ENCODE assay signal across 8 cellular contexts in genomic region chr5:138241688-138242547, GRCh38. TPM values are rescaled to one million over a fixed set of nuclear protein-coding genes. Genes with fewer than 3 reads are reported as not detected.
DNase-seq lines count a peak whose midpoint lies in the region; ATAC-seq and TF ChIP-seq lines count a peak whose summit lies in the region.

No MANE protein-coding gene starts in this region.

- peak overlapping the region; percentile 75 for H3K4me2 ChIP-seq in fibroblast of lung (ENCODE audit: extremely low read depth, insufficient read depth, low read length)

- no peaks in the 10 kb centered on the region for H3K9me3 Mint-ChIP-seq in naive thymus-derived CD8-positive, alpha-beta T cell

- no peaks in the 10 kb centered on the region for H3K4me1 ChIP-seq in fibroblast of lung (ENCODE audit: control insufficient read depth, extremely low read depth, insufficient read depth, low read length)

- POLR2A ChIA-PET in naive thymus-derived CD8-positive, alpha-beta T cell (lab: Charles Lee), result interaction anchor here (1.4 kb wide), 1 partner anchor 29 kb away, joined by 3 read pairs; the partner anchor contains the start of gene CDC23

- ATAC-seq in T-helper 17 cell (peak; percentile 69), GM21528 (IDR thresholded peaks at IDR 0.05; ENCODE audit: low FRiP score, unreplicated experiment) (no peak), GM19351 (IDR thresholded peaks at IDR 0.05; ENCODE audit: unreplicated experiment) (no peak), GM18868 (IDR thresholded peaks at IDR 0.05; ENCODE audit: unreplicated experiment) (no peak)
- peak; percentile 72 to 82 for ATAC-seq in naive thymus-derived CD8-positive, alpha-beta T cell

- peaks cover 61% of the 10 kb centered on the region for H3K27me3 Mint-ChIP-seq in T-helper 17 cell
- peaks cover 30 to 58% (median 44%) of the 10 kb centered on the region in 5 donors for H3K27me3 Mint-ChIP-seq in naive thymus-derived CD8-positive, alpha-beta T cell

- H3K9me3 ChIP-seq in T-helper 17 cell (ENCODE audit: control insufficient read depth, low read length, poor library complexity, severe bottlenecking) (no peaks in the 10 kb centered on the region), fibroblast of lung (ENCODE audit: control insufficient read depth, insufficient read depth, low read depth, low read length) (no peaks in the 10 kb centered on the region)

- H3K27ac ChIP-seq in fibroblast of lung (ENCODE audit: insufficient read depth, low read length), result no peak overlapping the region

- peaks cover 14% of the 10 kb centered on the region for H3K4me1 Mint-ChIP-seq in T-helper 17 cell
- H3K4me1 Mint-ChIP-seq in naive thymus-derived CD8-positive, alpha-beta T cell, result peaks cover 9 to 14% (median 12%) of the 10 kb centered on the region in 4 donors

- DNase-seq in NCI-H146 (lab: John Stamatoyannopoulos, UW) (peak; percentile 26), NCI-H146 treated with DMSO at 0.1 percent for 48 hours (lab: John Stamatoyannopoulos, UW; ENCODE audit: unreplicated experiment) (no peak), T-helper 17 cell (peak in 1 of 3 donors; percentile 15), fibroblast of lung (ENCODE audit: low read depth in 2 of 2) (peak; percentile 23 to 32)
- peak in 3 of 10 donors; percentile 14 to 20 (median 19) for DNase-seq in naive thymus-derived CD8-positive, alpha-beta T cell

- H3K36me3 Mint-ChIP-seq in T-helper 17 cell (ENCODE audit: low read depth), result peaks cover 8% of the 10 kb centered on the region
- peaks cover 0 to 3% (median 0%) of the 10 kb centered on the region in 3 donors for H3K36me3 Mint-ChIP-seq in naive thymus-derived CD8-positive, alpha-beta T cell

- H3K9ac ChIP-seq in fibroblast of lung (ENCODE audit: insufficient read depth, low read length), result no peak overlapping the region

- peak overlapping the region; percentile 63 for H3K4me3 Mint-ChIP-seq in T-helper 17 cell
- H3K4me3 Mint-ChIP-seq in naive thymus-derived CD8-positive, alpha-beta T cell, result peak overlapping the region; percentile 39 to 83 (median 72)

- H3K36me3 ChIP-seq in fibroblast of lung (ENCODE audit: control insufficient read depth, insufficient read depth, low read length), result no peaks in the 10 kb centered on the region

- no peaks in the 10 kb centered on the region for H4K20me1 ChIP-seq in fibroblast of lung (ENCODE audit: control insufficient read depth, extremely low read depth, insufficient read depth, low read length)

- peak overlapping the region; percentile 19 to 56 (median 36) for H3K4me3 ChIP-seq in fibroblast of lung (replicated peaks in 1 of 4; ENCODE audit: control extremely low read depth in 1 of 4, insufficient read depth in 1 of 4, low read depth in 3 of 4, low read length in 4 of 4)

- no peak overlapping the region for H3K27ac Mint-ChIP-seq in T-helper 17 cell
- H3K27ac Mint-ChIP-seq in naive thymus-derived CD8-positive, alpha-beta T cell, result no peak overlapping the region

- H2AFZ ChIP-seq in fibroblast of lung (ENCODE audit: low read length), result peak overlapping the region; percentile 15

- no peaks in the 10 kb centered on the region for H3K79me2 ChIP-seq in fibroblast of lung (ENCODE audit: control insufficient read depth, insufficient read depth, low read length)

- no peak for TF ChIP-seq CTCF in fibroblast of lung (conservative IDR thresholded peaks at IDR 0.05 in 1 of 2, IDR thresholded peaks at IDR 0.05 in 1 of 2; ENCODE audit: low read depth in 1 of 2, low read length in 2 of 2)

- peaks cover 18% of the 10 kb centered on the region for H3K27me3 ChIP-seq in fibroblast of lung (ENCODE audit: control insufficient read depth, insufficient read depth, low read length)

RNA-seq across cellular contexts. Expression of gene CDC23, which starts 28.8 kb away (rescaled TPM):
- total RNA-seq in T-helper 17 cell (10 to 100 TPM; 12.4 to 18.2 TPM), fibroblast of lung (21.3 and 26.8 TPM in 2 replicates)
- 28.8 and 31.8 TPM in 2 replicates for polyA plus RNA-seq in fibroblast of lung
- 16.6 and 19.3 TPM in 2 replicates for polyA plus RNA-seq in fibroblast of lung (2012)
- 10.1 and 26.3 TPM in 2 replicates for polyA minus RNA-seq in fibroblast of lung (ENCODE audit: low replicate concordance)
- total RNA-seq in naive thymus-derived CD8-positive, alpha-beta T cell, result 10 to 100 TPM; 26.3 to 29.3 TPM
- 10 to 100 TPM; 13.7 to 24.7 (median 17.2) TPM for polyA plus RNA-seq in naive thymus-derived CD8-positive, alpha-beta T cell

RNA-seq across cellular contexts. Expression of gene GFRA3, which starts 32.5 kb away (rescaled TPM):
- total RNA-seq in T-helper 17 cell, result not detected
- not detected in 2 replicates for total RNA-seq in fibroblast of lung
- polyA plus RNA-seq in fibroblast of lung, result not detected in 2 replicates
- not detected in 2 replicates for polyA plus RNA-seq in fibroblast of lung (2012)
- not detected in 2 replicates for polyA minus RNA-seq in fibroblast of lung (ENCODE audit: low replicate concordance)
- not detected for total RNA-seq in naive thymus-derived CD8-positive, alpha-beta T cell
- polyA plus RNA-seq in naive thymus-derived CD8-positive, alpha-beta T cell, result not detected

Comparison
In these comparisons a context has a peak if more than half of its experiments do, and no peak if none do; other contexts are left out.
1. ATAC-seq: peak in T-helper 17 cell (single experiment) and naive thymus-derived CD8-positive, alpha-beta T cell (2 of 2); none in GM21528 (single experiment), GM19351 (single experiment) and GM18868 (single experiment).